ENCODE assay signal across 19 cellular contexts in the genomic region with DNA sequence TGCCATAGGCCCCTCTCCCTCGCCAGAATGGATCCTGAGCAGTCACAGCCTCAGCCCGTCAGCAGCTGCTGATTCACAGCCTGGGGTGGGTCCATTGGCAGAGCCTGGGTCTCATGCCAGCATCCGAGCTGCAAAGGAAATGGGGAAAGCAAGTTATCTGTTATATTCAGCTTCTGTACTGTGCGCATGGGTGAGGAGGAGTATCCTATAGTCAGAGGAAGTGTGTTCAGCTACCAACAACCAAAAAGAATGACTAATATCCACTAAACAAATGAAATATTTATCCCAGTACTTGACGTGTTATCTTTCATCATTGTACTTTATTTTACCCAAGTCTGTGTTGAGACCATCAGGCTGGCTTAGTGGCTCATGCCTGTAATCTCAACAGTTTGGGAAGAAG.
DNase-seq lines count a peak whose midpoint lies in the region; ATAC-seq, FAIRE-seq and TF ChIP-seq lines count a peak whose summit lies in the region.
"Had no signal": no experiment of that assay in that cellular context is flagged by ENCODE, and none has a peak within 500 bp of the region (broad histone marks: within the 10 kb centered on the region; RNA-seq: fewer than 3 reads in every experiment).

No MANE protein-coding gene starts in this region.

- no peaks in the 10 kb centered on the region for H3K9me2 ChIP-seq in PC-3 (replicated peaks; ENCODE audit: low read length)

- intact Hi-C loops in PC-3 (cut with micrococcal nuclease): no loop called here

- no peaks in the 10 kb centered on the region for H3F3A ChIP-seq in PC-3 (ENCODE audit: low read length, unreplicated experiment)

- H3K27me3 ChIP-seq in PC-3 (ENCODE audit: low read length) (peaks cover under 1% of the 10 kb centered on the region; the same call in 1 of the 2 replicates), bronchial epithelial cell (ENCODE audit: control insufficient read depth, insufficient read depth, low read length) (no peaks in the 10 kb centered on the region), osteoblast (ENCODE audit: insufficient read depth, low read length) (no peaks in the 10 kb centered on the region)
- H3K27me3 ChIP-seq: right atrium auricular region had no signal

- H3K9me3 Mint-ChIP-seq in T-cell: peaks cover 0 to 4% (median 0%) of the 10 kb centered on the region in 3 donors
- H3K9me3 Mint-ChIP-seq: activated naive CD4-positive, alpha-beta T cell treated with anti-CD3 and anti-CD28 coated beads, Interleukin-2, amount 50 U/mL, for 72 hours; natural killer cell treated with Interleukin-12 subunit alpha and Interleukin-12 subunit beta and Interleukin-15 and Interleukin-18, amount 100 ng/mL, for 72 hours; type B pancreatic cell had no signal

- FAIRE-seq in bronchial epithelial cell (lab: Jason Lieb, UNC): no peak

- POLR2A ChIA-PET in PC-3 (lab: Charles Lee; ENCODE audit: unreplicated experiment): interaction anchor here (0.6 kb wide), 1 partner anchor 52 kb away, joined by 4 read pairs; no protein-coding TSS in a partner anchor
- POLR2A ChIA-PET in T-cell (lab: Charles Lee): no interaction called here

- H3K9me3 ChIP-seq in PC-3 (ENCODE audit: low read length) (no peaks in the 10 kb centered on the region), osteoblast (ENCODE audit: low read depth, low read length) (no peaks in the 10 kb centered on the region)
- H3K9me3 ChIP-seq: left ventricle myocardium inferior, right atrium auricular region had no signal

- DNase-seq in ELR (ENCODE audit: low read depth) (peak; percentile 89), PC-3 (peak; percentile 76), bronchial epithelial cell (ENCODE audit: low read depth) (peak; percentile 44), osteoblast (ENCODE audit: insufficient read length, low spot score, missing footprints) (peak; percentile 86), T-cell (no peak), NCI-H510A (lab: John Stamatoyannopoulos, UW) (no peak), coronary artery (ENCODE audit: low spot score) (no peak)
- no peak for DNase-seq in activated naive CD4-positive, alpha-beta T cell treated with Interleukin-2 at 50 U/mL for 16 hours
- DNase-seq: activated CD8-positive, alpha-beta memory T cell treated with anti-CD3 and anti-CD28 coated beads, Interleukin-2, amount 50 U/mL, for 4 hours; CD4-positive, alpha-beta memory T cell; H7; hippocampal formation; left ventricle myocardium inferior; NCI-H774; stimulated activated CD4-positive, alpha-beta T cell treated with anti-CD3 and anti-CD28 coated beads, Interleukin-4, amount 100 ng/mL, for 1 hour had no signal

- H3K4me1 ChIP-seq in PC-3 (ENCODE audit: insufficient read depth, low read length): peaks cover 14% of the 10 kb centered on the region
- peaks cover 17% of the 10 kb centered on the region for H3K4me1 ChIP-seq in osteoblast (ENCODE audit: insufficient read depth, low read length)
- H3K4me1 ChIP-seq: left ventricle myocardium inferior, right atrium auricular region had no signal

- no peak overlapping the region for H3K27ac Mint-ChIP-seq in T-cell
- H3K27ac Mint-ChIP-seq: activated naive CD4-positive, alpha-beta T cell treated with anti-CD3 and anti-CD28 coated beads, Interleukin-2, amount 50 U/mL, for 72 hours; CD4-positive, alpha-beta memory T cell; natural killer cell treated with Interleukin-12 subunit alpha and Interleukin-12 subunit beta and Interleukin-15 and Interleukin-18, amount 100 ng/mL, for 72 hours; type B pancreatic cell had no signal

- H3K27ac ChIP-seq in PC-3 (ENCODE audit: low read length): 0 out of 2 replicates have a peak overlapping the region, but pooled peaks have one; percentile 19
- H3K27ac ChIP-seq in osteoblast (ENCODE audit: low read depth, low read length): peak overlapping the region; percentile 36
- H3K27ac ChIP-seq in coronary artery: no peak overlapping the region
- H3K27ac ChIP-seq: left ventricle myocardium inferior, right atrium auricular region had no signal

- CTCF ChIA-PET in PC-3 (lab: Charles Lee) (no interaction called here), T-cell (lab: Charles Lee) (no interaction called here)

- no peak overlapping the region for H3K4me3 Mint-ChIP-seq in T-cell
- H3K4me3 Mint-ChIP-seq: CD4-positive, alpha-beta memory T cell; natural killer cell treated with Interleukin-12 subunit alpha and Interleukin-12 subunit beta and Interleukin-15 and Interleukin-18, amount 100 ng/mL, for 72 hours; type B pancreatic cell had no signal

- H3K36me3 ChIP-seq in PC-3 (ENCODE audit: low read depth, low read length) (no peaks in the 10 kb centered on the region), bronchial epithelial cell (ENCODE audit: control insufficient read depth, insufficient read depth, low read length) (no peaks in the 10 kb centered on the region), osteoblast (ENCODE audit: insufficient read depth, low read length) (no peaks in the 10 kb centered on the region)
- H3K36me3 ChIP-seq: left ventricle myocardium inferior, right atrium auricular region had no signal

- H2AFZ ChIP-seq in PC-3 (ENCODE audit: low read length) (peak overlapping the region; percentile 25; the same call in 1 of the 2 replicates), osteoblast (ENCODE audit: low read length) (peak overlapping the region; percentile 88)

- H3K79me2 ChIP-seq in PC-3 (ENCODE audit: low read length) (no peaks in the 10 kb centered on the region), osteoblast (ENCODE audit: insufficient read depth, low read length) (no peaks in the 10 kb centered on the region)

- no TSS peak for BruUV-seq in PC-3 (replicated peaks; lab: Mats Ljungman, UMichigan)

- no peaks in the 10 kb centered on the region for H3K4me1 Mint-ChIP-seq in T-cell
- H3K4me1 Mint-ChIP-seq: CD4-positive, alpha-beta memory T cell had no signal

- H4K20me1 ChIP-seq in PC-3 (ENCODE audit: low read length) (no peaks in the 10 kb centered on the region), osteoblast (ENCODE audit: insufficient read depth, low read length) (no peaks in the 10 kb centered on the region)

- no peak overlapping the region for H3K4me3 ChIP-seq in PC-3 (ENCODE audit: low read length)
- H3K4me3 ChIP-seq in bronchial epithelial cell (ENCODE audit: low read depth, low read length): no peak overlapping the region
- no peak overlapping the region for H3K4me3 ChIP-seq in osteoblast (ENCODE audit: insufficient read depth, low read length)
- H3K4me3 ChIP-seq in coronary artery: no peak overlapping the region
- H3K4me3 ChIP-seq: left ventricle myocardium inferior, right atrium auricular region had no signal

- 0 out of 2 replicates have a peak overlapping the region, but pooled peaks have one; percentile 8 for H3K4me2 ChIP-seq in PC-3 (ENCODE audit: low read length)
- H3K4me2 ChIP-seq in osteoblast (ENCODE audit: insufficient read depth, low read length): peak overlapping the region; percentile 46

- peaks cover 25 to 26% of the 10 kb centered on the region in 2 donors for H3K27me3 Mint-ChIP-seq in T-cell

- H3K36me3 Mint-ChIP-seq in T-cell: no peaks in the 10 kb centered on the region
- H3K36me3 Mint-ChIP-seq: activated naive CD4-positive, alpha-beta T cell treated with anti-CD3 and anti-CD28 coated beads, Interleukin-2, amount 50 U/mL, for 72 hours; CD4-positive, alpha-beta memory T cell; natural killer cell treated with Interleukin-12 subunit alpha and Interleukin-12 subunit beta and Interleukin-15 and Interleukin-18, amount 100 ng/mL, for 72 hours; type B pancreatic cell had no signal

- ATAC-seq in PC-3: peak; percentile 97
- ATAC-seq in T-cell (replicated peaks in 1 of 4): no peak
- ATAC-seq: activated naive CD4-positive, alpha-beta T cell treated with anti-CD3 and anti-CD28 coated beads, Interleukin-2, amount 50 U/mL, for 72 hours; natural killer cell treated with Interleukin-12 subunit alpha and Interleukin-12 subunit beta and Interleukin-15 and Interleukin-18, amount 100 ng/mL, for 72 hours had no signal

- H3K9ac ChIP-seq in PC-3 (ENCODE audit: low read length): no peak overlapping the region

- TF ChIP-seq CTCF in PC-3 (conservative IDR thresholded peaks at IDR 0.05; ENCODE audit: low read depth, low read length) (no peak), bronchial epithelial cell (IDR thresholded peaks at IDR 0.05; ENCODE audit: insufficient read depth, low read length, severe bottlenecking) (no peak), osteoblast (IDR thresholded peaks at IDR 0.05; ENCODE audit: extremely low read depth, low read depth, low read length) (no peak), coronary artery (IDR thresholded peaks at IDR 0.05) (no peak)

Comparison
In these comparisons a context has a peak if more than half of its experiments do, and no peak if none do; other contexts are left out.
1. DNase-seq: peak in ELR (single experiment), PC-3 (single experiment), bronchial epithelial cell (single experiment) and osteoblast (single experiment); none in T-cell (0 of 34), activated naive CD4-positive, alpha-beta T cell treated with Interleukin-2 at 50 U/mL for 16 hours (single experiment), NCI-H510A (single experiment) and coronary artery (single experiment).
2. H3K27ac ChIP-seq: peak in PC-3 (single experiment) and osteoblast (single experiment); none in coronary artery (0 of 2).